ENCODE assay signal across 10 cellular contexts in the genomic region with DNA sequence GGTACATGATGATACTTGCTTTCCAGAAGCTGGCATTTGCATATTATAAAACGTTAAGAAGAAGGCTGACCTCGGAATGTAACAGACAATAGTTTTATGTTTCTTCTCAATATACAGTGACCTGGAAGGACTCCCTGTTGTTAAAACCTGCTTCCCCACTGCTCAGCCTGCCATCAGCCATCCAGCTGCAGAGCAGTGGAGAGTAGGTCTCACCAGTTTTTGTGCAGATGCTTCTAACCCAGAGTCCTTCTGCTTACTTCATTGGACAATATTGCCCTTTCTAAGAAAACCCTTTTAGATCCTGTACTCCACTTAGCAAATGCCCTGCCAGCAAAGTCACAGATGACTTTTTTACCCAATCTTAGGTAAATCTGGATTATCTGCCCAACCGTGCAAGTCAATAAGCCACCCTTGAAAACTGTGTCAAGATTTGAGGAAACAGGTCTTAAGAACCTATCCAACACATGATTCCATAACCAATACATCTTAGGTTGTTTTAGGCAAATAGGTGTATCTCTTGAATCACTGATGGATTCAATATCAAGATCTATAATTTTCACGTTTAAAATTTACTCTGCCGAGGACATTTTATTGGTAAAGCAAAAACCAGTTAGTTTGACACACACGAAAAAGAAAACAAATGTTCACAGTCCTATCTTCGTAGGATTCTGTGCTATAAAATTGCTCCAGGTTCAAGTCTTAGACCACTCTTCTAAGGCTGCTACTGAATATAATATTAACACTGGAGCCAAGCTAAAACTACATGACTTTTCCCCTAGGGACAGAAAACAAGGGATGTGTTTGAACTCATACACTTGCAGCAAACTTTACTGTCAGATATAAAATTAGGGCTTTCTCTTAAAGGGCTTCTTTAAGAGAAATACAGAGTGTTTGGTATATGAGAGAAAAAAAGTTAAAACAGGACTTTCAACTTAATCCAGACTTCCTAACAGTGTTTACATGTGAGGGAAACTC. TPM values are rescaled to one million over a fixed set of nuclear protein-coding genes. Genes with fewer than 3 reads are reported as not detected.
DNase-seq lines count a peak whose midpoint lies in the region; ATAC-seq and TF ChIP-seq lines count a peak whose summit lies in the region.
"Had no signal": no experiment of that assay in that cellular context is flagged by ENCODE, and none has a peak within 500 bp of the region (broad histone marks: within the 10 kb centered on the region; RNA-seq: fewer than 3 reads in every experiment).

No MANE protein-coding gene starts in this region.

- H3K27me3 ChIP-seq in SK-N-SH (ENCODE audit: insufficient read depth): no peaks in the 10 kb centered on the region
- H3K27me3 ChIP-seq in esophagus squamous epithelium: no peaks in the 10 kb centered on the region
- H3K27me3 ChIP-seq in stomach: no peaks in the 10 kb centered on the region
- no peaks in the 10 kb centered on the region for H3K27me3 ChIP-seq in suprapubic skin

- TF ChIP-seq RAD21 in SK-N-SH (IDR thresholded peaks at IDR 0.05; ENCODE audit: low read length): no peak

- H4K20me1 ChIP-seq in SK-N-SH (ENCODE audit: insufficient read depth): peaks cover 9% of the 10 kb centered on the region; the same call in 1 of the 2 replicates

- H3K27ac Mint-ChIP-seq in activated CD8-positive, alpha-beta T cell treated with anti-CD3 and anti-CD28 coated beads for 36 hours: peak overlapping the region; percentile 36
- no peak overlapping the region for H3K27ac Mint-ChIP-seq in activated CD8-positive, alpha-beta T cell treated with anti-CD3 and anti-CD28 coated beads, Interleukin-2, amount 10 ng/mL, durations not matched to agents 7 days and 5 days
- H3K27ac Mint-ChIP-seq: activated naive CD8-positive, alpha-beta T cell treated with anti-CD3 and anti-CD28 coated beads, Interleukin-2, amount 10 ng/mL, durations not matched to agents 7 days and 5 days had no signal

- H3K9me3 Mint-ChIP-seq in activated CD8-positive, alpha-beta T cell treated with anti-CD3 and anti-CD28 coated beads for 36 hours: no peaks in the 10 kb centered on the region
- no peaks in the 10 kb centered on the region for H3K9me3 Mint-ChIP-seq in activated CD8-positive, alpha-beta T cell treated with anti-CD3 and anti-CD28 coated beads, Interleukin-2, amount 10 ng/mL, durations not matched to agents 7 days and 5 days (ENCODE audit: insufficient read depth)
- H3K9me3 Mint-ChIP-seq: activated naive CD8-positive, alpha-beta T cell treated with anti-CD3 and anti-CD28 coated beads, Interleukin-2, amount 10 ng/mL, durations not matched to agents 7 days and 5 days had no signal

- intact Hi-C loops in activated CD8-positive, alpha-beta T cell treated with anti-CD3 and anti-CD28 coated beads for 36 hours (cut with micrococcal nuclease): no loop called here
- intact Hi-C loops in esophagus squamous epithelium (cut with DNase I): no loop called here
- intact Hi-C loops in stomach (cut with DNase I; ENCODE audit: low total_unique reads): no loop called here

- H3K79me2 ChIP-seq in SK-N-SH (ENCODE audit: insufficient read depth): peaks cover 43% of the 10 kb centered on the region

- H3K4me3 ChIP-seq in SK-N-SH (ENCODE audit: low read depth in 2 of 2, low read length in 1 of 2) (no peak overlapping the region), esophagus squamous epithelium (no peak overlapping the region), stomach (no peak overlapping the region), suprapubic skin (no peak overlapping the region)

- peaks cover 14 to 28% of the 10 kb centered on the region in 2 experiments for H3K36me3 ChIP-seq in SK-N-SH (replicated peaks in 1 of 2; ENCODE audit: control insufficient read depth in 1 of 2, insufficient read depth in 2 of 2, low read length in 1 of 2)
- H3K36me3 ChIP-seq in esophagus squamous epithelium: no peaks in the 10 kb centered on the region
- no peaks in the 10 kb centered on the region for H3K36me3 ChIP-seq in stomach
- no peaks in the 10 kb centered on the region for H3K36me3 ChIP-seq in suprapubic skin

- no peak for TF ChIP-seq EP300 in SK-N-SH (IDR thresholded peaks at IDR 0.05; ENCODE audit: borderline replicate concordance in 1 of 2, low read depth in 1 of 2, low read length in 1 of 2)
- TF ChIP-seq EP300 in stomach (IDR thresholded peaks at IDR 0.05): no peak
- TF ChIP-seq EP300 in suprapubic skin (IDR thresholded peaks at IDR 0.05): no peak

- peaks cover 51% of the 10 kb centered on the region for H3K36me3 Mint-ChIP-seq in activated CD8-positive, alpha-beta T cell treated with anti-CD3 and anti-CD28 coated beads for 36 hours (ENCODE audit: low read depth)
- H3K36me3 Mint-ChIP-seq in activated CD8-positive, alpha-beta T cell treated with anti-CD3 and anti-CD28 coated beads, Interleukin-2, amount 10 ng/mL, durations not matched to agents 7 days and 5 days (ENCODE audit: low read depth): peaks cover 25% of the 10 kb centered on the region

- H3K4me1 ChIP-seq in SK-N-SH (ENCODE audit: control insufficient read depth in 1 of 2, insufficient read depth in 2 of 2, low read depth in 1 of 2, low read length in 1 of 2) (peaks cover 9 to 10% of the 10 kb centered on the region in 2 experiments), esophagus squamous epithelium (peaks cover 0 to 59% (median 7%) of the 10 kb centered on the region in 3 donors), stomach (peaks cover 2 to 43% (median 12%) of the 10 kb centered on the region in 4 donors), suprapubic skin (peaks cover 15% of the 10 kb centered on the region)

- peaks cover 48% of the 10 kb centered on the region for H3K4me1 Mint-ChIP-seq in activated CD8-positive, alpha-beta T cell treated with anti-CD3 and anti-CD28 coated beads for 36 hours (ENCODE audit: low read depth)
- peaks cover 46% of the 10 kb centered on the region for H3K4me1 Mint-ChIP-seq in activated CD8-positive, alpha-beta T cell treated with anti-CD3 and anti-CD28 coated beads, Interleukin-2, amount 10 ng/mL, durations not matched to agents 7 days and 5 days (ENCODE audit: low read depth)

- peaks cover 64% of the 10 kb centered on the region for H3F3A ChIP-seq in SK-N-SH (replicated peaks; ENCODE audit: insufficient read depth)

- TF ChIP-seq POLR2A in esophagus squamous epithelium (IDR thresholded peaks at IDR 0.05) (no peak), stomach (IDR thresholded peaks at IDR 0.05) (no peak), suprapubic skin (IDR thresholded peaks at IDR 0.05) (no peak)

- CTCF ChIA-PET in activated CD8-positive, alpha-beta T cell treated with anti-CD3 and anti-CD28 coated beads for 36 hours (lab: Charles Lee): interaction anchor here (1.6 kb wide), 1 partner anchor 11 kb away, joined by 6 read pairs; no protein-coding TSS in a partner anchor
- CTCF ChIA-PET in activated CD8-positive, alpha-beta T cell treated with anti-CD3 and anti-CD28 coated beads, Interleukin-2, amount 10 ng/mL, durations not matched to agents 7 days and 5 days (lab: Charles Lee): interaction anchor here (0.6 to 0.8 kb wide), 2 partner anchors 51 to 498 kb away, joined by 3 read pairs; no protein-coding TSS in a partner anchor
- CTCF ChIA-PET in SK-N-SH (lab: Yijun Ruan, JAX): interaction anchor here (1.1 to 1.6 kb wide), 2 partner anchors 13 to 499 kb away, joined by 3 read pairs; no protein-coding TSS in a partner anchor

- peak overlapping the region; percentile 22 to 92; a peak in 3 of 4 replicates for H3K27ac ChIP-seq in SK-N-SH (ENCODE audit: low read depth in 2 of 2, low read length in 1 of 2)
- peak overlapping the region in 3 of 4 donors; percentile 41 to 98 (median 53) for H3K27ac ChIP-seq in esophagus squamous epithelium
- H3K27ac ChIP-seq in stomach: peak overlapping the region in 4 of 5 donors; percentile 13 to 97 (median 25)
- no peak overlapping the region for H3K27ac ChIP-seq in suprapubic skin

- H3K9me3 ChIP-seq in SK-N-SH (no peaks in the 10 kb centered on the region), esophagus squamous epithelium (no peaks in the 10 kb centered on the region), stomach (no peaks in the 10 kb centered on the region), suprapubic skin (no peaks in the 10 kb centered on the region)

- no peak for TF ChIP-seq CTCF in activated CD8-positive, alpha-beta T cell treated with anti-CD3 and anti-CD28 coated beads for 36 hours (IDR thresholded peaks at IDR 0.05)
- TF ChIP-seq CTCF in SK-N-SH (IDR thresholded peaks at IDR 0.05) (no peak), esophagus squamous epithelium (IDR thresholded peaks at IDR 0.05) (no peak), stomach (IDR thresholded peaks at IDR 0.05) (no peak), suprapubic skin (IDR thresholded peaks at IDR 0.05) (no peak)

- no peak for DNase-seq in activated CD8-positive, alpha-beta T cell treated with anti-CD3 and anti-CD28 coated beads for 36 hours
- DNase-seq in activated CD8-positive, alpha-beta T cell treated with anti-CD3 and anti-CD28 coated beads, Interleukin-2, amount 10 ng/mL, durations not matched to agents 7 days and 5 days: no peak
- DNase-seq in SK-N-SH (no peak), esophagus squamous epithelium (lab: John Stamatoyannopoulos, UW) (no peak), stomach (no peak), SKM-1 (lab: John Stamatoyannopoulos, UW; ENCODE audit: unreplicated experiment) (no peak), suprapubic skin (ENCODE audit: low spot score in 2 of 2) (no peak)
- DNase-seq in stimulated activated CD4-positive, alpha-beta T cell treated with anti-CD3 and anti-CD28 coated beads, Interleukin-15, amount 100 ng/mL, for 24 hours: no peak
- DNase-seq: activated naive CD8-positive, alpha-beta T cell treated with anti-CD3 and anti-CD28 coated beads, Interleukin-2, amount 10 ng/mL, durations not matched to agents 7 days and 5 days; stimulated activated CD4-positive, alpha-beta T cell treated with anti-CD3 and anti-CD28 coated beads, Interleukin-2, amount 100 ng/mL, for 48 hours had no signal

- H3K27me3 Mint-ChIP-seq in activated CD8-positive, alpha-beta T cell treated with anti-CD3 and anti-CD28 coated beads for 36 hours: no peaks in the 10 kb centered on the region
- H3K27me3 Mint-ChIP-seq in activated CD8-positive, alpha-beta T cell treated with anti-CD3 and anti-CD28 coated beads, Interleukin-2, amount 10 ng/mL, durations not matched to agents 7 days and 5 days (ENCODE audit: low read depth): peaks cover 6% of the 10 kb centered on the region

- no peak for ATAC-seq in activated CD8-positive, alpha-beta T cell treated with anti-CD3 and anti-CD28 coated beads for 36 hours
- no peak for ATAC-seq in activated CD8-positive, alpha-beta T cell treated with anti-CD3 and anti-CD28 coated beads, Interleukin-2, amount 10 ng/mL, durations not matched to agents 7 days and 5 days

- POLR2A ChIA-PET in activated CD8-positive, alpha-beta T cell treated with anti-CD3 and anti-CD28 coated beads for 36 hours (lab: Charles Lee): interaction anchor here (1.1 to 1.6 kb wide), 4 partner anchors 45 to 113 kb away, joined by 4 read pairs; no protein-coding TSS in a partner anchor
- POLR2A ChIA-PET in activated CD8-positive, alpha-beta T cell treated with anti-CD3 and anti-CD28 coated beads, Interleukin-2, amount 10 ng/mL, durations not matched to agents 7 days and 5 days (lab: Charles Lee): interaction anchor here (1.1 kb wide), 1 partner anchor 48 kb away, joined by 4 read pairs; no protein-coding TSS in a partner anchor
- POLR2A ChIA-PET in SK-N-SH (lab: Yijun Ruan, JAX): no interaction called here

- no peak overlapping the region for H2AFZ ChIP-seq in SK-N-SH (ENCODE audit: low read depth)

- WGBS in SK-N-SH (ENCODE audit: low lambda C conversion rate): 72% methylated on average over 7 of the region's 7 CpGs
- WGBS in esophagus squamous epithelium, 2 donors: 50 to 55% methylated on average over 7 of the region's 7 CpGs
- 45 to 75% (median 63%) methylated on average over 7 of the region's 7 CpGs for WGBS in stomach, 5 donors
- 62% methylated on average over 7 of the region's 7 CpGs for WGBS in suprapubic skin

- no peak overlapping the region for H3K4me3 Mint-ChIP-seq in activated CD8-positive, alpha-beta T cell treated with anti-CD3 and anti-CD28 coated beads for 36 hours
- H3K4me3 Mint-ChIP-seq in activated CD8-positive, alpha-beta T cell treated with anti-CD3 and anti-CD28 coated beads, Interleukin-2, amount 10 ng/mL, durations not matched to agents 7 days and 5 days: no peak overlapping the region
- H3K4me3 Mint-ChIP-seq: activated naive CD8-positive, alpha-beta T cell treated with anti-CD3 and anti-CD28 coated beads, Interleukin-2, amount 10 ng/mL, durations not matched to agents 7 days and 5 days had no signal

- no peak overlapping the region for H3K4me2 ChIP-seq in SK-N-SH

- H3K9ac ChIP-seq in SK-N-SH: peak overlapping the region; percentile 7; the same call in 1 of the 2 replicates

- no peaks in the 10 kb centered on the region for H3K9me2 ChIP-seq in SK-N-SH

RNA-seq across cellular contexts. Expression of gene PHLDA1, which starts 5.7 kb away (rescaled TPM):
- 10 to 100 TPM; 33.9 to 35.0 TPM for total RNA-seq in activated CD8-positive, alpha-beta T cell treated with anti-CD3 and anti-CD28 coated beads for 36 hours
- total RNA-seq in activated CD8-positive, alpha-beta T cell treated with anti-CD3 and anti-CD28 coated beads, Interleukin-2, amount 10 ng/mL, durations not matched to agents 7 days and 5 days: 1 to 10 TPM; 5.6 to 6.1 TPM
- polyA plus RNA-seq in SK-N-SH (2012; rRNA removed): 21.6 and 26.2 TPM in 2 replicates
- 20.1 and 20.3 TPM in 2 replicates for polyA plus RNA-seq in SK-N-SH (2012; cell fraction: cytosol; rRNA removed)
- 19.8 and 24.5 TPM in 2 replicates for polyA plus RNA-seq in SK-N-SH (2012; cell fraction: nucleus; rRNA removed)
- total RNA-seq in esophagus squamous epithelium: 10 to 100 TPM; 33.8 to 77.8 (median 56.7) TPM
- total RNA-seq in stomach: 10 to 100 TPM in 4 of 5 donors, 1 to 10 TPM in 1; 4.9 to 62.4 (median 12.5) TPM
- 10 to 100 TPM; 15.3 to 26.5 (median 17.7) TPM for polyA plus RNA-seq in stomach
- total RNA-seq in suprapubic skin: 10 to 100 TPM; 16.4 to 31.2 (median 23.3) TPM

RNA-seq across cellular contexts. Expression of gene NAP1L1, which starts 58.6 kb away (rescaled TPM):
- 1,000 to 10,000 TPM; 1,090 to 1,104 TPM for total RNA-seq in activated CD8-positive, alpha-beta T cell treated with anti-CD3 and anti-CD28 coated beads for 36 hours
- total RNA-seq in activated CD8-positive, alpha-beta T cell treated with anti-CD3 and anti-CD28 coated beads, Interleukin-2, amount 10 ng/mL, durations not matched to agents 7 days and 5 days: 100 to 1,000 TPM; 478 to 488 TPM
- polyA plus RNA-seq in SK-N-SH (2012; rRNA removed) (193 and 197 TPM in 2 replicates), stomach (100 to 1,000 TPM; 197 to 329 (median 206) TPM)
- polyA plus RNA-seq in SK-N-SH (2012; cell fraction: cytosol; rRNA removed): 275 and 391 TPM in 2 replicates
- polyA plus RNA-seq in SK-N-SH (2012; cell fraction: nucleus; rRNA removed): 122 and 161 TPM in 2 replicates
- total RNA-seq in esophagus squamous epithelium (100 to 1,000 TPM; 103 to 279 (median 201) TPM), stomach (100 to 1,000 TPM in 4 of 5 donors, 10 to 100 TPM in 1; 95.0 to 342 (median 257) TPM), suprapubic skin (100 to 1,000 TPM; 159 to 243 (median 186) TPM)
